In the genomic region with DNA sequence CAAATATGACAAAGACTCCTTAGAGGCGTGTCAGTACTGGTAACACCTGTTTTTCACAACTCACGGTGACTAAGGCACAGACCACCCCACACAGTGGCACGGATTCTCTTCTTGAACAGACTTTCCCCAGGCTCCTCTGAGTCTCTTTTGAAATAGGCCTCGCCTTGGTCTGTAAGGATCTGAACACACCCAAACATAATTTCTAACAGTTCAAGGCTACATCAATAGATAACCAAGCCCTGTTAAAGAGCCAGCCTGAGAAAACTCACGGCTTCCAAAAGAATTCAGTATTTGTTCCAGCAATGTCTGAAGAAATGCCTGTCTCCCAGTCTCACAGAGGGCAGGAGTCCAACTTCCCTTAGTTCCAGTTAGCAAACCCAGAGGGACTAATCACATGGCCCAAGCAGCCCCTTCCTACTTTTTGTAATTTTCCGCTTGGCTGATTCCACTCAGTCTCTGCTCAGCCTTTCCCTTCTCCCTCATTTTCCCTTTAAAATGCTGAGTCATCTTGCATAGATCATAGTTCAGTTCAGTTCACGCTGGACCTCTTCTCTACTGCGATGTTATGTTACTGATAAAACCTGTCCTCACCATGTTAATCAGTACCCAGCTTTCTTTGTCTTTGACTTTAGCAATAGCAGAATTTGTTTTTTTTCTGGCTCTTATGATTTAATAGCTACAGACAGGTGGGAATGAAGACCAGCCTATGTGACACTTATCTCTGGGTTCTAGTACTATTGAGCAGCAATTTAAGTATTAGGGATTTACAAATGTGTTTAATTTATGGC, we compare ENCODE assay signal across 1 cellular context.
TF ChIP-seq lines count a peak whose summit lies in the region.

No MANE protein-coding gene starts in this region.

TF ChIP-seq in K562, 482 proteins besides CTCF, POLR2A, EP300 and RAD21 (continued from another document and continues in another):
- TF ChIP-seq, protein P1, sequence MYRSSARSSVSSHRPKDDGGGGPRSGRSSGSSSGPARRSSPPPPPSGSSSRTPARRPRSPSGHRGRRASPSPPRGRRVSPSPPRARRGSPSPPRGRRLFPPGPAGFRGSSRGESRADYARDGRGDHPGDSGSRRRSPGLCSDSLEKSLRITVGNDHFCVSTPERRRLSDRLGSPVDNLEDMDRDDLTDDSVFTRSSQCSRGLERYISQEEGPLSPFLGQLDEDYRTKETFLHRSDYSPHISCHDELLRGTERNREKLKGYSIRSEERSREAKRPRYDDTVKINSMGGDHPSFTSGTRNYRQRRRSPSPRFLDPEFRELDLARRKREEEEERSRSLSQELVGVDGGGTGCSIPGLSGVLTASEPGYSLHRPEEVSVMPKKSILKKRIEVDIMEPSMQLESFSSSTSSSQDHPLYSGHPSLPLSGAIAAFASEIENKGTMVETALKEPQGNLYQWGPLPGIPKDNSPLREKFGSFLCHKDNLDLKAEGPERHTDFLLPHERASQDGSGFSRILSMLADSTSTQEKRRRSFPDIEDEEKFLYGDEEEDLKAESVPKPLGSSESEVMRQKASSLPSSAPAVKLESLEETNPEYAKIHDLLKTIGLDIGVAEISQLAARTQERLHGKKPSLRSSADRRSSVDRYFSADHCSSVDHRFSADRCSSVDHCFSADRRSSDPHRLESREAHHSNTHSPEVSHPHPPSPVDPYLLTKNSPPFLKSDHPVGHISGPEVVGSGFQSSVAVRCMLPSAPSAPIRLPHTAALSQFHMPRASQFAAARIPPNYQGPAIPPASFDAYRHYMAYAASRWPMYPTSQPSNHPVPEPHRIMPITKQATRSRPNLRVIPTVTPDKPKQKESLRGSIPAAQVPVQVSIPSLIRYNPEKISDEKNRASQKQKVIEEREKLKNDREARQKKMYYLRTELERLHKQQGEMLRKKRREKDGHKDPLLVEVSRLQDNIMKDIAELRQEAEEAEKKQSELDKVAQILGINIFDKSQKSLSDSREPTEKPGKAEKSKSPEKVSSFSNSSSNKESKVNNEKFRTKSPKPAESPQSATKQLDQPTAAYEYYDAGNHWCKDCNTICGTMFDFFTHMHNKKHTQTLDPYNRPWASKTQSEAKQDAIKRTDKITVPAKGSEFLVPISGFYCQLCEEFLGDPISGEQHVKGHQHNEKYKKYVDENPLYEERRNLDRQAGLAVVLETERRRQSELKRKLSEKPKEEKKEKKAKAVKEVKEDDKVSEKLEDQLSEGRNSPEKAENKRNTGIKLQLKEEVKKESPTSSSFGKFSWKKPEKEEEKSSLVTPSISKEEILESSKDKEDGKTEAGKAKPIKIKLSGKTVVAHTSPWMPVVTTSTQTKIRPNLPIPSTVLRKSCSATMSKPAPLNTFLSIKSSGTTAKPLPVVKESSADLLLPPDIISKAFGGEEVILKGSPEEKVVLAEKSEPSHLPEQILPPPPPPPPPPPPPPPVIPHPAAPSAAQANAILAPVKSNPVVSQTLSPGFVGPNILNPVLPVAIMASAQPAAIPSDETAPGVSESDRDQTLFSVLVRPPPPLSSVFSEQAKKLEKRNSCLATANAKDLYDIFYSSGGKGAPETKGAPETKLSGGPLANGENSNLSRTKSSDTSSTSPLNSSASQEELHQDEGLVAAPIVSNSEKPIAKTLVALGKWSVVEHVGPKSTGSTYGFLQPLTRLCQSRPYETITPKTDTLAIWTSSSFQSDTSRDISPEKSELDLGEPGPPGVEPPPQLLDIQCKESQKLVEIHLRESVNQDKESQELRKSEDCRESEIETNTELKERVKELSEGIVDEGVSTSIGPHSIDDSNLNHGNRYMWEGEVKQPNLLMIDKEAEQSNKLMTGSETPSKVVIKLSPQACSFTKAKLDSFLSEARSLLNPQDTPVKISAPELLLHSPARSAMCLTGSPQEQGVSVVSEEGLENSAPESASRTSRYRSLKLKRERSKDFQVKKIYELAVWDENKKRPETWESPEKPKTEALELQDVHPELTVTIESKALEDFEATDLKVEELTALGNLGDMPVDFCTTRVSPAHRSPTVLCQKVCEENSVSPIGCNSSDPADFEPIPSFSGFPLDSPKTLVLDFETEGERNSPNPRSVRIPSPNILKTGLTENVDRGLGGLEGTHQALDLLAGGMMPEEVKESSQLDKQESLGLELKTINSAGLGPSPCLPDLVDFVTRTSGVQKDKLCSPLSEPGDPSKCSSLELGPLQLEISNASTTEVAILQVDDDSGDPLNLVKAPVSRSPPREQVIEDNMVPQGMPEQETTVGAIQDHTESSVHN (IDR thresholded peaks at IDR 0.05; ENCODE audit: borderline replicate concordance in 1 of 2, low read depth in 1 of 2) = peak in 1 of 2 experiments; percentile 77; a peak in 1 of 4 replicates
- 0 out of 2 replicates have a peak, but pooled peaks have one; percentile 26 for TF ChIP-seq DMBX1 (CRISPR knock-in tag; IDR thresholded peaks at IDR 0.05; ENCODE audit: borderline replicate concordance)
- TF ChIP-seq ZNF24 (IDR thresholded peaks at IDR 0.05) = no peak; the same call in 1 of the 2 replicates
- TF ChIP-seq NFXL1 (CRISPR knock-in tag; IDR thresholded peaks at IDR 0.05) = no peak
- TF ChIP-seq RNF2 (IDR thresholded peaks at IDR 0.05) = peak; percentile 38; the same call in 1 of the 2 replicates
- no peak for TF ChIP-seq CUX1 (CRISPR knock-in tag; IDR thresholded peaks at IDR 0.05)
- peak; percentile 90 for TF ChIP-seq HDAC2 (IDR thresholded peaks at IDR 0.05)
- TF ChIP-seq ARID1B (IDR thresholded peaks at IDR 0.05) = peak; percentile 93
- no peak for TF ChIP-seq OTX1 (CRISPR knock-in tag; IDR thresholded peaks at IDR 0.05)
- TF ChIP-seq MEF2D (tag; conservative IDR thresholded peaks at IDR 0.05; ENCODE audit: low read depth) = peak; percentile 78
- TF ChIP-seq PRDM10 (IDR thresholded peaks at IDR 0.05; ENCODE audit: partially characterized antibody) = peak; percentile 48
- TF ChIP-seq ZNF766 (CRISPR knock-in tag; conservative IDR thresholded peaks at IDR 0.05) = no peak; the same call in 1 of the 2 replicates
- no peak for TF ChIP-seq WHSC1 (IDR thresholded peaks at IDR 0.05; ENCODE audit: low read length)
- TF ChIP-seq MTA2 (IDR thresholded peaks at IDR 0.05; ENCODE audit: low read depth) = peak; percentile 66
- no peak for TF ChIP-seq GABPB2 (CRISPR knock-in tag; conservative IDR thresholded peaks at IDR 0.05)
- no peak for TF ChIP-seq BCLAF1 (IDR thresholded peaks at IDR 0.05; ENCODE audit: borderline replicate concordance in 1 of 2, control insufficient read depth in 1 of 2, low read depth in 2 of 2, low read length in 1 of 2)
- TF ChIP-seq, protein P2, sequence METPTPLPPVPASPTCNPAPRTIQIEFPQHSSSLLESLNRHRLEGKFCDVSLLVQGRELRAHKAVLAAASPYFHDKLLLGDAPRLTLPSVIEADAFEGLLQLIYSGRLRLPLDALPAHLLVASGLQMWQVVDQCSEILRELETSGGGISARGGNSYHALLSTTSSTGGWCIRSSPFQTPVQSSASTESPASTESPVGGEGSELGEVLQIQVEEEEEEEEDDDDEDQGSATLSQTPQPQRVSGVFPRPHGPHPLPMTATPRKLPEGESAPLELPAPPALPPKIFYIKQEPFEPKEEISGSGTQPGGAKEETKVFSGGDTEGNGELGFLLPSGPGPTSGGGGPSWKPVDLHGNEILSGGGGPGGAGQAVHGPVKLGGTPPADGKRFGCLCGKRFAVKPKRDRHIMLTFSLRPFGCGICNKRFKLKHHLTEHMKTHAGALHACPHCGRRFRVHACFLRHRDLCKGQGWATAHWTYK (CRISPR knock-in tag; IDR thresholded peaks at IDR 0.05) = no peak
- no peak for TF ChIP-seq FOXJ3 (CRISPR knock-in tag; IDR thresholded peaks at IDR 0.05)
- no peak for TF ChIP-seq POLR2G (IDR thresholded peaks at IDR 0.05; ENCODE audit: low read depth, low read length)
- no peak for TF ChIP-seq ZNF140 (CRISPR knock-in tag; IDR thresholded peaks at IDR 0.05)
- TF ChIP-seq TSC22D4 (tag; IDR thresholded peaks at IDR 0.05) = no peak
- peak; percentile 88 for TF ChIP-seq NCOA1 (IDR thresholded peaks at IDR 0.05; ENCODE audit: low read depth)
- TF ChIP-seq KDM5B (IDR thresholded peaks at IDR 0.05; ENCODE audit: insufficient replicate concordance, low read depth, low read length) = no peak
- peak; percentile 87 to 89 for TF ChIP-seq TRIM24 (IDR thresholded peaks at IDR 0.05)
- no peak for TF ChIP-seq ZBTB34 (CRISPR knock-in tag; IDR thresholded peaks at IDR 0.05)
- no peak for TF ChIP-seq ZNF695 (CRISPR knock-in tag; IDR thresholded peaks at IDR 0.05)
